23 cellular contexts compared by ENCODE assay signal in the genomic region with DNA sequence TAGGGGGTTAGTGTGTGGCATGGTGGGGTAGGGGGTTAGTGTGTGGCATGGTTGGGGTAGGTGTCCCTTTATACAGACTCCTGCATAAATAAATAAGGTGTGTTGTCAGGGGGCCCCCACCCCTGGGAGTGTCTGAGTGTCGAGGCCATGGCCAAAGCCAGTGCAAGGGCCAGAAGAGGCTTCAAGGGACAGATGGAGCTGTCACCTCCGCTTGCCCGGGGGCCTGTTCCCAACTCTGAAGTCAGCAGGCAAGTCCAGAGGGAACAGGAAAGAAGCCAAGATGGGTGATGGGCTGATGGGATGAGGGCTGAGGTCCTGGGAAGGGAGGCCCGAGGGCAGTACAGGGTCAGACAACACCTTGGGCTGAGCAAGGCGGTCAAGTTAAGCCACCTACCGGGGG.
DNase-seq lines count a peak whose midpoint lies in the region; ATAC-seq, FAIRE-seq and TF ChIP-seq lines count a peak whose summit lies in the region.
"Had no signal": no experiment of that assay in that cellular context is flagged by ENCODE, and none has a peak within 500 bp of the region (broad histone marks: within the 10 kb centered on the region; RNA-seq: fewer than 3 reads in every experiment).

No MANE protein-coding gene starts in this region.

- no peak overlapping the region for H4K8ac ChIP-seq in neuronal stem cell (ENCODE audit: low read depth, low read length)

- H2AK5ac ChIP-seq in neuronal stem cell (ENCODE audit: low read depth, low read length) = peak overlapping the region; percentile 57

- H2BK5ac ChIP-seq in neuronal stem cell (ENCODE audit: low read length) = no peak overlapping the region

- H3K36me3 Mint-ChIP-seq in activated naive CD4-positive, alpha-beta T cell treated with anti-CD3 and anti-CD28 coated beads, Interleukin-2, amount 10 ng/mL, durations not matched to agents 7 days and 5 days = no peaks in the 10 kb centered on the region
- H3K36me3 Mint-ChIP-seq: CD4-positive, CD25-positive, alpha-beta regulatory T cell; CD8-positive, alpha-beta T cell had no signal

- no peaks in the 10 kb centered on the region for H3K36me3 ChIP-seq in neuronal stem cell (replicated peaks in 1 of 2; ENCODE audit: control insufficient read depth in 2 of 2, insufficient read depth in 2 of 2, low read length in 2 of 2)
- no peaks in the 10 kb centered on the region for H3K36me3 ChIP-seq in upper lobe of right lung
- H3K36me3 ChIP-seq: BLaER1, HAP-1 had no signal

- peaks cover 0 to 11% of the 10 kb centered on the region in 2 donors for H3K4me1 ChIP-seq in neuronal stem cell (ENCODE audit: control insufficient read depth in 2 of 2, insufficient read depth in 1 of 2, low read depth in 1 of 2, low read length in 2 of 2)
- H3K4me1 ChIP-seq in upper lobe of right lung = no peaks in the 10 kb centered on the region
- H3K4me1 ChIP-seq: Caco-2, HAP-1 had no signal

- H2BK120ac ChIP-seq in neuronal stem cell (ENCODE audit: low read depth, low read length) = no peak overlapping the region

- no peak for TF ChIP-seq CTCF in upper lobe of right lung (IDR thresholded peaks at IDR 0.05)

- H3K4me1 Mint-ChIP-seq in activated naive CD4-positive, alpha-beta T cell treated with anti-CD3 and anti-CD28 coated beads, Interleukin-2, amount 10 ng/mL, durations not matched to agents 7 days and 5 days = no peaks in the 10 kb centered on the region
- H3K4me1 Mint-ChIP-seq: CD4-positive, CD25-positive, alpha-beta regulatory T cell had no signal

- H3K9me3 Mint-ChIP-seq in activated naive CD4-positive, alpha-beta T cell treated with anti-CD3 and anti-CD28 coated beads, Interleukin-2, amount 10 ng/mL, durations not matched to agents 7 days and 5 days = peaks cover 8% of the 10 kb centered on the region

- no peak for FAIRE-seq in GM12892 (lab: Jason Lieb, UNC)
- FAIRE-seq: GM12878, GM18507, H54 had no signal

- CTCF ChIA-PET in activated naive CD4-positive, alpha-beta T cell treated with anti-CD3 and anti-CD28 coated beads, Interleukin-2, amount 10 ng/mL, durations not matched to agents 7 days and 5 days (lab: Charles Lee) = no interaction called here

- no CpG with 5 or more reads among the region's 6 CpGs for WGBS in neuronal stem cell (ENCODE audit: extremely low coverage in 2 of 2, insufficient read length in 2 of 2, insufficient replicate concordance in 1 of 2), 2 donors

- TF ChIP-seq POLR2A in GM12892 (IDR thresholded peaks at IDR 0.05; ENCODE audit: low read depth, low read length) = no peak

- intact Hi-C loops in upper lobe of right lung (cut with DNase I) = no loop called here

- H3K9ac ChIP-seq in neuronal stem cell (ENCODE audit: low read depth, low read length, poor library complexity) = peak overlapping the region; percentile 12
- H3K9ac ChIP-seq: BLaER1 had no signal

- no peak overlapping the region for H4K91ac ChIP-seq in neuronal stem cell (ENCODE audit: low read depth, low read length, poor library complexity)

- no peak overlapping the region for H3K4me3 Mint-ChIP-seq in activated naive CD4-positive, alpha-beta T cell treated with anti-CD3 and anti-CD28 coated beads, Interleukin-2, amount 10 ng/mL, durations not matched to agents 7 days and 5 days
- H3K4me3 Mint-ChIP-seq: B cell; CD4-positive, CD25-positive, alpha-beta regulatory T cell; CD8-positive, alpha-beta T cell; HFFc6 had no signal

- no peak overlapping the region for H3K27ac Mint-ChIP-seq in activated naive CD4-positive, alpha-beta T cell treated with anti-CD3 and anti-CD28 coated beads, Interleukin-2, amount 10 ng/mL, durations not matched to agents 7 days and 5 days
- H3K27ac Mint-ChIP-seq: B cell; CD4-positive, CD25-positive, alpha-beta regulatory T cell; CD8-positive, alpha-beta T cell; HFFc6 had no signal

- H3K27ac ChIP-seq in neuronal stem cell (replicated peaks; ENCODE audit: low read length) (no peak overlapping the region), upper lobe of right lung (no peak overlapping the region)
- H3K27ac ChIP-seq: BLaER1, C4-2B had no signal

- no peak overlapping the region for H2BK12ac ChIP-seq in neuronal stem cell (ENCODE audit: low read length)

- no peak overlapping the region for H3K23ac ChIP-seq in neuronal stem cell (ENCODE audit: low read depth, low read length, poor library complexity)

- peak; percentile 24 for ATAC-seq in upper lobe of right lung
- ATAC-seq: CD8-positive, alpha-beta T cell; GM12878 had no signal

- peak overlapping the region; percentile 32 for H3K14ac ChIP-seq in neuronal stem cell (ENCODE audit: low read length)

- H3K27me3 ChIP-seq in neuronal stem cell (ENCODE audit: control insufficient read depth in 3 of 3, insufficient read depth in 3 of 3, low read depth in 1 of 3, low read length in 3 of 3) (no peaks in the 10 kb centered on the region), upper lobe of right lung (peaks cover 19% of the 10 kb centered on the region)
- H3K27me3 ChIP-seq: BLaER1 had no signal

- H3K4me3 ChIP-seq in neuronal stem cell (ENCODE audit: low read length in 2 of 2) (no peak overlapping the region), upper lobe of right lung (no peak overlapping the region)
- H3K4me3 ChIP-seq: BLaER1, GM12878, HAP-1 had no signal

- H3K4me2 ChIP-seq in neuronal stem cell (ENCODE audit: insufficient read depth, low read length, poor library complexity, severe bottlenecking) = no peak overlapping the region
- H3K4me2 ChIP-seq: BLaER1 had no signal

- no peak overlapping the region for H3K4ac ChIP-seq in neuronal stem cell (ENCODE audit: low read length)

- no peak overlapping the region for H3K18ac ChIP-seq in neuronal stem cell (ENCODE audit: low read length)

- peaks cover 0 to 5% of the 10 kb centered on the region in 2 donors for H3K9me3 ChIP-seq in neuronal stem cell (replicated peaks in 1 of 2; ENCODE audit: control insufficient read depth in 2 of 2, insufficient read depth in 1 of 2, low read depth in 1 of 2, low read length in 2 of 2)
- H3K9me3 ChIP-seq in upper lobe of right lung = no peaks in the 10 kb centered on the region
- H3K9me3 ChIP-seq: Caco-2, HAP-1 had no signal

- no peak overlapping the region for H2BK15ac ChIP-seq in neuronal stem cell (ENCODE audit: low read length)

- H3K79me1 ChIP-seq in neuronal stem cell (ENCODE audit: low read depth, low read length) = no peaks in the 10 kb centered on the region

- H3K27me3 Mint-ChIP-seq in activated naive CD4-positive, alpha-beta T cell treated with anti-CD3 and anti-CD28 coated beads, Interleukin-2, amount 10 ng/mL, durations not matched to agents 7 days and 5 days = no peaks in the 10 kb centered on the region
- H3K27me3 Mint-ChIP-seq: B cell; CD4-positive, CD25-positive, alpha-beta regulatory T cell had no signal

- peak; percentile 8 for DNase-seq in activated naive CD4-positive, alpha-beta T cell treated with anti-CD3 and anti-CD28 coated beads, Interleukin-2, amount 10 ng/mL, durations not matched to agents 7 days and 5 days
- DNase-seq in activated naive CD4-positive, alpha-beta T cell treated with Interleukin-2 at 50 U/mL for 16 hours = no peak
- DNase-seq in islet precursor cell (peak; percentile 38), neuronal stem cell (ENCODE audit: low spot score) (no peak), upper lobe of right lung (peak; percentile 48), AG08396 (ENCODE audit: low spot score) (no peak), GM12892 (ENCODE audit: insufficient read length) (no peak), SK-N-DZ (ENCODE audit: low spot score) (no peak)
- DNase-seq: Caco-2; CD4-positive, CD25-positive, alpha-beta regulatory T cell; CD8-positive, alpha-beta T cell; DMS79; EL; GDM1; GOT3; HFFc6 had no signal

- H2AFZ ChIP-seq in neuronal stem cell (ENCODE audit: low read length) = no peak overlapping the region

Comparison
In these comparisons a context has a peak if more than half of its experiments do, and no peak if none do; other contexts are left out.
1. DNase-seq: peak in activated naive CD4-positive, alpha-beta T cell treated with anti-CD3 and anti-CD28 coated beads, Interleukin-2, amount 10 ng/mL, durations not matched to agents 7 days and 5 days (single experiment), islet precursor cell (single experiment) and upper lobe of right lung (single experiment); none in activated naive CD4-positive, alpha-beta T cell treated with Interleukin-2 at 50 U/mL for 16 hours (single experiment), neuronal stem cell (single experiment), AG08396 (single experiment), GM12892 (single experiment) and SK-N-DZ (single experiment).